In genomic region chr11:17508306-17508705, GRCh38 we compare ENCODE assay signal across 24 cellular contexts. TPM values are rescaled to one million over a fixed set of nuclear protein-coding genes. Genes with fewer than 3 reads are reported as not detected.
A peak's percentile ranks its signal among the peaks of the same experiment; 100 is the strongest.
DNase-seq lines count a peak whose midpoint lies in the region; ATAC-seq and TF ChIP-seq lines count a peak whose summit lies in the region.
"Had no signal": no experiment of that assay in that cellular context is flagged by ENCODE, and none has a peak within 500 bp of the region (broad histone marks: within the 10 kb centered on the region; RNA-seq: fewer than 3 reads in every experiment).

No MANE protein-coding gene starts in this region.

- no peaks in the 10 kb centered on the region for H3K9me3 Mint-ChIP-seq in GM23338
- H3K9me3 Mint-ChIP-seq: activated T-cell treated with anti-CD3 and anti-CD28 coated beads, Interleukin-2, amount 50 U/mL, for 72 hours had no signal

- no peaks in the 10 kb centered on the region for H3K27me3 ChIP-seq in GM23338 (ENCODE audit: insufficient read depth)

- no peaks in the 10 kb centered on the region for H4K20me1 ChIP-seq in GM23338 (replicated peaks; ENCODE audit: insufficient read depth)

- no peaks in the 10 kb centered on the region for H3F3A ChIP-seq in GM23338 (replicated peaks; ENCODE audit: low read depth)

- H3K79me2 ChIP-seq in GM23338 (replicated peaks; ENCODE audit: insufficient read depth), result no peaks in the 10 kb centered on the region

- intact Hi-C loops in sciatic nerve (cut with DNase I), result no loop called here

- H3K36me3 Mint-ChIP-seq in GM23338 (ENCODE audit: low read depth), result no peaks in the 10 kb centered on the region; the same call in 2 of the 3 replicates

- H2AFZ ChIP-seq in GM23338, result no peak overlapping the region

- H3K36me3 ChIP-seq in GM23338 (ENCODE audit: insufficient read depth), result no peaks in the 10 kb centered on the region
- H3K36me3 ChIP-seq: prostate gland had no signal

- no peak overlapping the region for H3K4me3 Mint-ChIP-seq in GM23338
- H3K4me3 Mint-ChIP-seq: activated T-cell treated with anti-CD3 and anti-CD28 coated beads, Interleukin-2, amount 50 U/mL, for 72 hours had no signal

- H3K27ac Mint-ChIP-seq in GM23338, result no peak overlapping the region
- H3K27ac Mint-ChIP-seq: activated T-cell treated with anti-CD3 and anti-CD28 coated beads, Interleukin-2, amount 50 U/mL, for 72 hours had no signal

- TF ChIP-seq CTCF in fibroblast of the aortic adventitia (IDR thresholded peaks at IDR 0.05; ENCODE audit: insufficient read depth, low read length) (no peak), GM23338 (conservative IDR thresholded peaks at IDR 0.05; ENCODE audit: low read depth in 2 of 2) (no peak)

- no peak overlapping the region for H3K27ac ChIP-seq in GM23338 (ENCODE audit: low read depth)
- H3K27ac ChIP-seq: prostate gland had no signal

- peak; percentile 85 for ATAC-seq in sciatic nerve
- no peak for ATAC-seq in GM23338
- ATAC-seq: activated T-cell treated with anti-CD3 and anti-CD28 coated beads, Interleukin-2, amount 50 U/mL, for 72 hours; HCT116; left colon had no signal

- no peaks in the 10 kb centered on the region for H3K4me1 ChIP-seq in GM23338 (ENCODE audit: insufficient read depth)
- H3K4me1 ChIP-seq: prostate gland had no signal

- H3K4me3 ChIP-seq in fibroblast of the aortic adventitia (ENCODE audit: low read depth, low read length) (no peak overlapping the region), GM23338 (no peak overlapping the region)
- H3K4me3 ChIP-seq: coronary artery, prostate gland had no signal

- in situ Hi-C loops in Caki2 (cut with HindIII; ENCODE audit: low pct_unique_long_range_greater_than_20kb, low sequenced_read_pairs), result no loop called here
- in situ Hi-C loops in KBM-7 (cut with MboI; ENCODE audit: low pct_unique_long_range_greater_than_20kb, low sequenced_read_pairs), result loop anchor here (10.0 kb wide), 1 partner anchor 124 kb away; the partner anchor contains the start of gene KCNJ11

- DNase-seq in Caki2 (ENCODE audit: low read depth) (peak; percentile 48), HS-5 (ENCODE audit: low read depth) (peak; percentile 11), fibroblast of the aortic adventitia (ENCODE audit: low read depth) (peak; percentile 14), sciatic nerve (ENCODE audit: low spot score) (no peak), hippocampal formation (lab: John Stamatoyannopoulos, UW) (no peak), GM23338 (ENCODE audit: low spot score) (no peak), KBM-7 (no peak), GM19240 (ENCODE audit: insufficient read length, low spot score) (no peak)
- DNase-seq: activated CD4-positive, alpha-beta T cell treated with anti-CD3 and anti-CD28 coated beads for 1 hour; activated naive CD4-positive, alpha-beta T cell treated with anti-CD3 and anti-CD28 coated beads, Interleukin-2, amount 50 U/mL, for 16 hours; activated T-cell treated with anti-CD3 and anti-CD28 coated beads, Interleukin-2, amount 50 U/mL, for 72 hours; AML-193; COR-L47; left colon; MV-4-11; NCI-H187 treated with DMSO at 0.1 percent for 48 hours had no signal

- no peak overlapping the region for H3K4me2 ChIP-seq in GM23338

- peaks cover 12% of the 10 kb centered on the region for H3K4me1 Mint-ChIP-seq in GM23338

- no peaks in the 10 kb centered on the region for H3K9me2 ChIP-seq in GM23338 (ENCODE audit: insufficient read depth)

- peaks cover 7% of the 10 kb centered on the region for H3K27me3 Mint-ChIP-seq in GM23338 (ENCODE audit: insufficient read depth, low read depth, poor library complexity)

TF ChIP-seq in GM23338, 12 proteins besides CTCF, POLR2A, EP300 and RAD21:
- no peak for TF ChIP-seq EZH2 (IDR thresholded peaks at IDR 0.05; ENCODE audit: low read depth, unreplicated experiment)

RNA-seq across cellular contexts. Expression of gene ABCC8, which starts 31.7 kb away (rescaled TPM):
- total RNA-seq in Caki2 (2014; rRNA removed; shearing (Covaris generic); ENCODE audit: low replicate concordance), result not detected in 2 replicates
- total RNA-seq in fibroblast of the aortic adventitia (ENCODE audit: low replicate concordance), result not detected in 2 replicates
- total RNA-seq in sciatic nerve, result 8.2 TPM
- total RNA-seq in GM23338 (2014; rRNA removed; shearing (Covaris generic)), result 2.4 and 3.4 TPM in 2 replicates
- polyA plus RNA-seq in GM23338 (2016; fragmentation: Nextera tagmentation; extraction: Ambion mirVana), result 1.5 and 2.0 TPM in 2 replicates
- total RNA-seq: activated CD8-positive, alpha-beta memory T cell treated with anti-CD3 and anti-CD28 coated beads for 36 hours; activated T-cell treated with anti-CD3 and anti-CD28 coated beads, Interleukin-2, amount 50 U/mL, for 72 hours; NCI-H460; RPMI7951 had no signal

RNA-seq across cellular contexts. Expression of gene USH1C, which starts 35.9 kb away (rescaled TPM):
- total RNA-seq in Caki2 (2014; rRNA removed; shearing (Covaris generic); ENCODE audit: low replicate concordance), result 0.32 and 2.1 TPM in 2 replicates
- total RNA-seq in fibroblast of the aortic adventitia (ENCODE audit: low replicate concordance) (not detected in 2 replicates), sciatic nerve (not detected)
- total RNA-seq in GM23338 (2014; rRNA removed; shearing (Covaris generic)), result 1.3 and 5.4 TPM in 2 replicates
- polyA plus RNA-seq in GM23338 (2016; fragmentation: Nextera tagmentation; extraction: Ambion mirVana), result 1.8 and 2.7 TPM in 2 replicates
- total RNA-seq: activated CD8-positive, alpha-beta memory T cell treated with anti-CD3 and anti-CD28 coated beads for 36 hours; activated T-cell treated with anti-CD3 and anti-CD28 coated beads, Interleukin-2, amount 50 U/mL, for 72 hours; G401; prostate gland; RPMI7951 had no signal

RNA-seq across cellular contexts. Expression of gene OTOG, which starts 38.8 kb away (rescaled TPM):
- not detected in 2 replicates for total RNA-seq in Caki2 (2014; rRNA removed; shearing (Covaris generic); ENCODE audit: low replicate concordance)
- total RNA-seq in fibroblast of the aortic adventitia (ENCODE audit: low replicate concordance), result not detected in 2 replicates
- total RNA-seq in sciatic nerve, result not detected
- 0.52 and 0.78 TPM in 2 replicates for total RNA-seq in GM23338 (2014; rRNA removed; shearing (Covaris generic))
- 0.40 and 2.4 TPM in 2 replicates for polyA plus RNA-seq in GM23338 (2016; fragmentation: Nextera tagmentation; extraction: Ambion mirVana)
- total RNA-seq: activated CD8-positive, alpha-beta memory T cell treated with anti-CD3 and anti-CD28 coated beads for 36 hours; activated T-cell treated with anti-CD3 and anti-CD28 coated beads, Interleukin-2, amount 50 U/mL, for 72 hours; G401; left colon; NCI-H460; RPMI7951 had no signal
- polyA plus RNA-seq: neural cell had no signal

Comparison
In these comparisons a context has a peak if more than half of its experiments do, and no peak if none do; other contexts are left out.
1. DNase-seq: peak in Caki2 (single experiment), HS-5 (single experiment) and fibroblast of the aortic adventitia (single experiment); none in sciatic nerve (single experiment), hippocampal formation (0 of 2), GM23338 (single experiment), KBM-7 (single experiment) and GM19240 (single experiment).